ENCODE assay signal across 37 cellular contexts in genomic region chr7:24784292-24784691, GRCh38.
"Had no signal": no experiment of that assay in that cellular context is flagged by ENCODE, and none has a peak within 500 bp of the region (broad histone marks: within the 10 kb centered on the region; RNA-seq: fewer than 3 reads in every experiment).

No MANE protein-coding gene starts in this region.

- DNase-seq: activated CD4-positive, alpha-beta memory T cell treated with anti-CD3 and anti-CD28 coated beads, Interleukin-2, amount 10 ng/mL, durations not matched to agents 7 days and 5 days; activated CD4-positive, alpha-beta T cell treated with anti-CD3 and anti-CD28 coated beads for 1 hour; activated CD4-positive, alpha-beta T cell treated with anti-CD3 and anti-CD28 coated beads for 36 hours; activated CD4-positive, alpha-beta T cell treated with anti-CD3 and anti-CD28 coated beads for 48 hours; activated CD4-positive, alpha-beta T cell treated with anti-CD3 and anti-CD28 coated beads, Interleukin-2, amount 10 ng/mL, durations not matched to agents 7 days and 5 days; activated CD4-positive, alpha-beta T cell treated with anti-CD3 and anti-CD28 coated beads, Interleukin-2, amount 50 U/mL, for 48 hours; activated CD4-positive, CD25-positive, alpha-beta regulatory T cell; activated CD8-positive, alpha-beta memory T cell treated with anti-CD3 and anti-CD28 coated beads for 24 hours; activated CD8-positive, alpha-beta memory T cell treated with anti-CD3 and anti-CD28 coated beads, Interleukin-2, amount 10 ng/mL, durations not matched to agents 7 days and 5 days; activated CD8-positive, alpha-beta memory T cell treated with anti-CD3 and anti-CD28 coated beads, Interleukin-2, amount 50 U/mL, for 48 hours; activated CD8-positive, alpha-beta T cell treated with anti-CD3 and anti-CD28 coated beads, Interleukin-2, amount 10 ng/mL, durations not matched to agents 7 days and 5 days; activated effector memory CD4-positive, alpha-beta T cell treated with Interleukin-2 at 50 U/mL for 16 hours; activated gamma-delta T cell; activated naive CD4-positive, alpha-beta T cell treated with anti-CD3 and anti-CD28 coated beads, Interleukin-2, amount 10 ng/mL, durations not matched to agents 7 days and 5 days; activated naive CD4-positive, alpha-beta T cell treated with Interleukin-2 at 50 U/mL for 16 hours; activated naive CD8-positive, alpha-beta T cell treated with anti-CD3 and anti-CD28 coated beads, Interleukin-2, amount 10 ng/mL, durations not matched to agents 7 days and 5 days; activated naive CD8-positive, alpha-beta T cell treated with anti-CD3 and anti-CD28 coated beads, Interleukin-2, amount 50 U/mL, for 24 hours; activated T-cell treated with anti-CD3 and anti-CD28 coated beads, Interleukin-2, amount 50 U/mL, for 24 hours; activated T-cell treated with anti-CD3 and anti-CD28 coated beads, Interleukin-2, amount 50 U/mL, for 48 hours; amygdala; anterior cingulate cortex; caudate nucleus; cerebellar nuclear complex; T-helper 1 cell; WERI-Rb-1 had no signal

- H3K36me3 Mint-ChIP-seq: brain had no signal

- ATAC-seq: activated CD4-positive, alpha-beta T cell treated with anti-CD3 and anti-CD28 coated beads for 36 hours; activated CD4-positive, CD25-positive, alpha-beta regulatory T cell treated with anti-CD3 and anti-CD28 coated beads, Interleukin-2, amount 50 U/mL, for 24 hours; activated CD8-positive, alpha-beta memory T cell treated with anti-CD3 and anti-CD28 coated beads, Interleukin-2, amount 10 ng/mL, durations not matched to agents 7 days and 5 days; activated CD8-positive, alpha-beta T cell treated with anti-CD3 and anti-CD28 coated beads, Interleukin-2, amount 10 ng/mL, durations not matched to agents 7 days and 5 days; activated naive CD8-positive, alpha-beta T cell treated with anti-CD3 and anti-CD28 coated beads, Interleukin-2, amount 50 U/mL, for 24 hours; WTC11 had no signal

- H3K27me3 ChIP-seq: ascending aorta, cardiac muscle cell had no signal

- H3K9me3 Mint-ChIP-seq: activated naive CD4-positive, alpha-beta T cell treated with anti-CD3 and anti-CD28 coated beads, Interleukin-2, amount 50 U/mL, for 24 hours; central memory CD8-positive, alpha-beta T cell; T-helper 1 cell treated with Interleukin-12 subunit alpha and Interleukin-12 subunit beta and Interleukin-4 antibody, amounts not matched to agents 30 μg/mL and 1 μg/mL, for 36 hours had no signal

- H3K4me1 Mint-ChIP-seq: activated CD4-positive, alpha-beta T cell treated with anti-CD3 and anti-CD28 coated beads, Interleukin-2, amount 10 ng/mL, durations not matched to agents 7 days and 5 days; activated naive CD4-positive, alpha-beta T cell treated with anti-CD3 and anti-CD28 coated beads, Interleukin-2, amount 10 ng/mL, durations not matched to agents 7 days and 5 days; activated naive CD4-positive, alpha-beta T cell treated with anti-CD3 and anti-CD28 coated beads, Interleukin-2, amount 50 U/mL, for 24 hours; activated naive CD8-positive, alpha-beta T cell treated with anti-CD3 and anti-CD28 coated beads, Interleukin-2, amount 10 ng/mL, durations not matched to agents 7 days and 5 days; central memory CD8-positive, alpha-beta T cell; WTC11 had no signal

- H3K36me3 ChIP-seq: ascending aorta, cardiac muscle cell, WERI-Rb-1 had no signal

- H3K27me3 Mint-ChIP-seq: activated CD4-positive, alpha-beta memory T cell treated with anti-CD3 and anti-CD28 coated beads, Interleukin-2, amount 10 ng/mL, durations not matched to agents 7 days and 5 days; activated CD4-positive, alpha-beta T cell treated with anti-CD3 and anti-CD28 coated beads for 36 hours; activated CD4-positive, alpha-beta T cell treated with anti-CD3 and anti-CD28 coated beads, Interleukin-2, amount 10 ng/mL, durations not matched to agents 7 days and 5 days; activated CD8-positive, alpha-beta memory T cell treated with anti-CD3 and anti-CD28 coated beads, Interleukin-2, amount 10 ng/mL, durations not matched to agents 7 days and 5 days; activated naive CD4-positive, alpha-beta T cell treated with anti-CD3 and anti-CD28 coated beads, Interleukin-2, amount 10 ng/mL, durations not matched to agents 7 days and 5 days; activated naive CD4-positive, alpha-beta T cell treated with anti-CD3 and anti-CD28 coated beads, Interleukin-2, amount 50 U/mL, for 24 hours; activated naive CD8-positive, alpha-beta T cell; activated naive CD8-positive, alpha-beta T cell treated with anti-CD3 and anti-CD28 coated beads, Interleukin-2, amount 10 ng/mL, durations not matched to agents 7 days and 5 days; activated naive CD8-positive, alpha-beta T cell treated with anti-CD3 and anti-CD28 coated beads, Interleukin-2, amount 50 U/mL, for 24 hours; activated T-cell treated with anti-CD3 and anti-CD28 coated beads, Interleukin-2, amount 50 U/mL, for 24 hours; central memory CD8-positive, alpha-beta T cell had no signal

- H3K27ac ChIP-seq: ascending aorta, cardiac muscle cell, WERI-Rb-1 had no signal

- H3K4me3 ChIP-seq: ascending aorta, cardiac muscle cell had no signal

- H3K9me3 ChIP-seq: ascending aorta had no signal

- H3K27ac Mint-ChIP-seq: activated CD4-positive, alpha-beta memory T cell treated with anti-CD3 and anti-CD28 coated beads, Interleukin-2, amount 10 ng/mL, durations not matched to agents 7 days and 5 days; activated CD4-positive, alpha-beta T cell treated with anti-CD3 and anti-CD28 coated beads for 36 hours; activated CD4-positive, alpha-beta T cell treated with anti-CD3 and anti-CD28 coated beads, Interleukin-2, amount 10 ng/mL, durations not matched to agents 7 days and 5 days; activated CD8-positive, alpha-beta memory T cell treated with anti-CD3 and anti-CD28 coated beads, Interleukin-2, amount 10 ng/mL, durations not matched to agents 7 days and 5 days; activated CD8-positive, alpha-beta T cell treated with anti-CD3 and anti-CD28 coated beads, Interleukin-2, amount 10 ng/mL, durations not matched to agents 7 days and 5 days; activated naive CD4-positive, alpha-beta T cell treated with anti-CD3 and anti-CD28 coated beads, Interleukin-2, amount 10 ng/mL, durations not matched to agents 7 days and 5 days; activated naive CD4-positive, alpha-beta T cell treated with anti-CD3 and anti-CD28 coated beads, Interleukin-2, amount 50 U/mL, for 24 hours; activated naive CD8-positive, alpha-beta T cell; activated naive CD8-positive, alpha-beta T cell treated with anti-CD3 and anti-CD28 coated beads, Interleukin-2, amount 10 ng/mL, durations not matched to agents 7 days and 5 days; activated naive CD8-positive, alpha-beta T cell treated with anti-CD3 and anti-CD28 coated beads, Interleukin-2, amount 50 U/mL, for 24 hours; activated T-cell treated with anti-CD3 and anti-CD28 coated beads, Interleukin-2, amount 50 U/mL, for 24 hours; activated T-helper 2 cell treated with anti-CD3 and anti-CD28 coated beads, Interferon-gamma antibody, Interleukin-2, Interleukin-4, amounts not matched to agents 10 μg/mL and 5 μg/mL and 100 μg/mL, durations not matched to agents 14 hours and 24 hours and 36 hours; T-helper 1 cell treated with Interleukin-12 subunit alpha and Interleukin-12 subunit beta and Interleukin-4 antibody, amounts not matched to agents 30 μg/mL and 1 μg/mL, for 36 hours; WTC11 had no signal

- FAIRE-seq: bronchial epithelial cell, TTC549 had no signal

- H3K4me3 Mint-ChIP-seq: activated CD4-positive, alpha-beta memory T cell treated with anti-CD3 and anti-CD28 coated beads, Interleukin-2, amount 10 ng/mL, durations not matched to agents 7 days and 5 days; activated CD4-positive, alpha-beta T cell treated with anti-CD3 and anti-CD28 coated beads for 36 hours; activated CD4-positive, alpha-beta T cell treated with anti-CD3 and anti-CD28 coated beads, Interleukin-2, amount 10 ng/mL, durations not matched to agents 7 days and 5 days; activated CD8-positive, alpha-beta memory T cell treated with anti-CD3 and anti-CD28 coated beads, Interleukin-2, amount 10 ng/mL, durations not matched to agents 7 days and 5 days; activated CD8-positive, alpha-beta T cell treated with anti-CD3 and anti-CD28 coated beads, Interleukin-2, amount 10 ng/mL, durations not matched to agents 7 days and 5 days; activated naive CD4-positive, alpha-beta T cell treated with anti-CD3 and anti-CD28 coated beads, Interleukin-2, amount 10 ng/mL, durations not matched to agents 7 days and 5 days; activated naive CD4-positive, alpha-beta T cell treated with anti-CD3 and anti-CD28 coated beads, Interleukin-2, amount 50 U/mL, for 24 hours; activated naive CD8-positive, alpha-beta T cell; activated naive CD8-positive, alpha-beta T cell treated with anti-CD3 and anti-CD28 coated beads, Interleukin-2, amount 10 ng/mL, durations not matched to agents 7 days and 5 days; activated naive CD8-positive, alpha-beta T cell treated with anti-CD3 and anti-CD28 coated beads, Interleukin-2, amount 50 U/mL, for 24 hours; activated T-cell treated with anti-CD3 and anti-CD28 coated beads, Interleukin-2, amount 50 U/mL, for 24 hours; brain; central memory CD8-positive, alpha-beta T cell; T-helper 1 cell treated with Interleukin-12 subunit alpha and Interleukin-12 subunit beta and Interleukin-4 antibody, amounts not matched to agents 30 μg/mL and 1 μg/mL, for 36 hours; WTC11 had no signal

- H3K4me1 ChIP-seq: ascending aorta had no signal
